ENCODE assay signal across 26 cellular contexts in genomic region chr9:122800066-122801060, GRCh38. TPM values are rescaled to one million over a fixed set of nuclear protein-coding genes. Genes with fewer than 3 reads are reported as not detected.
"Had no signal": no experiment of that assay in that cellular context is flagged by ENCODE, and none has a peak within 500 bp of the region (broad histone marks: within the 10 kb centered on the region; RNA-seq: fewer than 3 reads in every experiment).

Gene OR1K1 (plus strand): TSS chr9:122800123. CDS start chr9:122800123, 0 bp downstream.

- H3K27me3 ChIP-seq: brain microvascular endothelial cell, MG63 had no signal

- H3K9me3 ChIP-seq: MG63 had no signal

- H3K36me3 Mint-ChIP-seq: activated naive CD4-positive, alpha-beta T cell treated with anti-CD3 and anti-CD28 coated beads, Interleukin-2, amount 10 ng/mL, durations not matched to agents 7 days and 5 days; activated naive CD8-positive, alpha-beta T cell treated with anti-CD3 and anti-CD28 coated beads for 36 hours had no signal

- H3K4me3 ChIP-seq: MG63, SK-N-MC had no signal

- H3K4me3 Mint-ChIP-seq: activated CD8-positive, alpha-beta T cell treated with anti-CD3 and anti-CD28 coated beads for 36 hours; activated naive CD4-positive, alpha-beta T cell treated with anti-CD3 and anti-CD28 coated beads, Interleukin-2, amount 10 ng/mL, durations not matched to agents 7 days and 5 days; activated naive CD8-positive, alpha-beta T cell treated with anti-CD3 and anti-CD28 coated beads for 36 hours; activated T-cell treated with anti-CD3 and anti-CD28 coated beads, Interleukin-2, amount 50 U/mL, for 72 hours had no signal

- H3K27ac ChIP-seq: brain microvascular endothelial cell, SK-N-MC had no signal

- DNase-seq: activated CD4-positive, alpha-beta T cell treated with anti-CD3 and anti-CD28 coated beads for 4 hours; activated CD8-positive, alpha-beta memory T cell treated with anti-CD3 and anti-CD28 coated beads, Interleukin-2, amount 50 U/mL, for 4 hours; activated CD8-positive, alpha-beta T cell treated with anti-CD3 and anti-CD28 coated beads for 36 hours; activated gamma-delta T cell treated with Interleukin-2 at 50 U/mL for 16 hours; activated naive CD4-positive, alpha-beta T cell treated with anti-CD3 and anti-CD28 coated beads, Interleukin-2, amount 10 ng/mL, durations not matched to agents 7 days and 5 days; activated naive CD8-positive, alpha-beta T cell treated with anti-CD3 and anti-CD28 coated beads for 36 hours; activated T-cell treated with anti-CD3 and anti-CD28 coated beads, Interleukin-2, amount 50 U/mL, for 72 hours; brain microvascular endothelial cell; caudate nucleus; MG63; MV-4-11; NCI-H1092 treated with DMSO at 0.1 percent for 48 hours; NCI-H1417 treated with DMSO at 0.1 percent for 48 hours; NCI-H1694; NCI-H2029; NCI-H2107; NCI-H2171 treated with DMSO at 0.1 percent for 48 hours; NCI-H226; NCI-H526; NCI-H774; SIG-M5; SW 1271 had no signal

- H3K9me3 Mint-ChIP-seq: activated CD8-positive, alpha-beta T cell treated with anti-CD3 and anti-CD28 coated beads for 36 hours; activated naive CD4-positive, alpha-beta T cell treated with anti-CD3 and anti-CD28 coated beads, Interleukin-2, amount 10 ng/mL, durations not matched to agents 7 days and 5 days; activated naive CD8-positive, alpha-beta T cell treated with anti-CD3 and anti-CD28 coated beads for 36 hours; activated T-helper 2 cell treated with anti-CD3 and anti-CD28 coated beads, Interferon-gamma antibody, Interleukin-2, Interleukin-4, amounts not matched to agents 10 μg/mL and 5 μg/mL and 100 μg/mL, durations not matched to agents 14 hours and 24 hours and 36 hours had no signal

- ATAC-seq: activated CD4-positive, CD25-positive, alpha-beta regulatory T cell treated with anti-CD3 and anti-CD28 coated beads, Interleukin-2, amount 50 U/mL, for 24 hours; activated CD8-positive, alpha-beta T cell treated with anti-CD3 and anti-CD28 coated beads for 36 hours; activated T-cell treated with anti-CD3 and anti-CD28 coated beads, Interleukin-2, amount 50 U/mL, for 72 hours had no signal

- H3K27me3 Mint-ChIP-seq: activated CD8-positive, alpha-beta T cell treated with anti-CD3 and anti-CD28 coated beads for 36 hours; activated naive CD4-positive, alpha-beta T cell treated with anti-CD3 and anti-CD28 coated beads, Interleukin-2, amount 10 ng/mL, durations not matched to agents 7 days and 5 days; activated naive CD8-positive, alpha-beta T cell treated with anti-CD3 and anti-CD28 coated beads for 36 hours had no signal

- H3K27ac Mint-ChIP-seq: activated CD8-positive, alpha-beta T cell treated with anti-CD3 and anti-CD28 coated beads for 36 hours; activated naive CD4-positive, alpha-beta T cell treated with anti-CD3 and anti-CD28 coated beads, Interleukin-2, amount 10 ng/mL, durations not matched to agents 7 days and 5 days; activated naive CD8-positive, alpha-beta T cell treated with anti-CD3 and anti-CD28 coated beads for 36 hours; activated T-cell treated with anti-CD3 and anti-CD28 coated beads, Interleukin-2, amount 50 U/mL, for 72 hours; activated T-helper 2 cell treated with anti-CD3 and anti-CD28 coated beads, Interferon-gamma antibody, Interleukin-2, Interleukin-4, amounts not matched to agents 10 μg/mL and 5 μg/mL and 100 μg/mL, durations not matched to agents 14 hours and 24 hours and 36 hours had no signal

- H3K36me3 ChIP-seq: brain microvascular endothelial cell, MG63 had no signal

- H3K4me1 Mint-ChIP-seq: activated naive CD4-positive, alpha-beta T cell treated with anti-CD3 and anti-CD28 coated beads, Interleukin-2, amount 10 ng/mL, durations not matched to agents 7 days and 5 days; activated naive CD8-positive, alpha-beta T cell treated with anti-CD3 and anti-CD28 coated beads for 36 hours had no signal

RNA-seq across cellular contexts. Expression of gene OR1K1, which starts in this region (rescaled TPM):
- polyA plus RNA-seq: adipose tissue had no signal
